9 cellular contexts compared by ENCODE assay signal in genomic region chr11:76604652-76605241, GRCh38.
DNase-seq lines count a peak whose midpoint lies in the region; ATAC-seq and TF ChIP-seq lines count a peak whose summit lies in the region.
"Had no signal": no experiment of that assay in that cellular context is flagged by ENCODE, and none has a peak within 500 bp of the region (broad histone marks: within the 10 kb centered on the region; RNA-seq: fewer than 3 reads in every experiment).

No MANE protein-coding gene starts in this region.

- H3K27ac ChIP-seq in left ventricle myocardium inferior (replicated peaks) = peak overlapping the region; percentile 83
- peak overlapping the region; percentile 71 for H3K27ac ChIP-seq in rectal smooth muscle tissue (ENCODE audit: low read depth, low read length)

- H3K4me1 ChIP-seq in left ventricle myocardium inferior = peaks cover 61% of the 10 kb centered on the region
- peaks cover 17% of the 10 kb centered on the region for H3K4me1 ChIP-seq in rectal smooth muscle tissue (ENCODE audit: control insufficient read depth, insufficient read depth, low read length)

- intact Hi-C loops in left ventricle myocardium inferior (cut with micrococcal nuclease) = no loop called here

- no peak for TF ChIP-seq CTCF in astrocyte of the cerebellum (IDR thresholded peaks at IDR 0.05; ENCODE audit: low read depth, low read length, missing control alignments)
- no peak for TF ChIP-seq CTCF in left ventricle myocardium inferior (IDR thresholded peaks at IDR 0.05; ENCODE audit: borderline replicate concordance)

- no peaks in the 10 kb centered on the region for H3K9me3 ChIP-seq in left ventricle myocardium inferior (replicated peaks)

- no peak for ATAC-seq in HG02571 (IDR thresholded peaks at IDR 0.05; ENCODE audit: unreplicated experiment)

- DNase-seq in GM03348 (ENCODE audit: low spot score) (peak; percentile 85), astrocyte of the cerebellum (ENCODE audit: low read depth) (peak; percentile 68), left ventricle myocardium inferior (peak; percentile 69), NCI-H2227 (lab: John Stamatoyannopoulos, UW; ENCODE audit: unreplicated experiment) (no peak), NCI-H2107 treated with DMSO at 0.1 percent for 48 hours (lab: John Stamatoyannopoulos, UW; ENCODE audit: unreplicated experiment) (no peak), NCI-H1092 treated with DMSO at 0.1 percent for 48 hours (lab: John Stamatoyannopoulos, UW) (no peak)
- DNase-seq: NCI-H1105 treated with DMSO at 0.1 percent for 48 hours had no signal

- no peaks in the 10 kb centered on the region for H3K36me3 ChIP-seq in left ventricle myocardium inferior
- H3K36me3 ChIP-seq in rectal smooth muscle tissue (ENCODE audit: control insufficient read depth, insufficient read depth, low read length) = no peaks in the 10 kb centered on the region

- in situ Hi-C loops in astrocyte of the cerebellum (cut with HindIII; ENCODE audit: low sequenced_read_pairs) = no loop called here

- H3K4me3 ChIP-seq in astrocyte of the cerebellum (ENCODE audit: low read depth, low read length) (no peak overlapping the region), left ventricle myocardium inferior (no peak overlapping the region), rectal smooth muscle tissue (ENCODE audit: low read length) (no peak overlapping the region)

- H3K27me3 ChIP-seq in left ventricle myocardium inferior (ENCODE audit: low read depth) = no peaks in the 10 kb centered on the region
- H3K27me3 ChIP-seq in rectal smooth muscle tissue (ENCODE audit: control insufficient read depth, insufficient read depth, low read length) = no peaks in the 10 kb centered on the region

- H3K9ac ChIP-seq in rectal smooth muscle tissue (ENCODE audit: low read length) = no peak overlapping the region

Comparison
In these comparisons a context has a peak if more than half of its experiments do, and no peak if none do; other contexts are left out.
1. DNase-seq: peak in GM03348 (single experiment), astrocyte of the cerebellum (single experiment) and left ventricle myocardium inferior (single experiment); none in NCI-H2227 (single experiment), NCI-H2107 treated with DMSO at 0.1 percent for 48 hours (single experiment) and NCI-H1092 treated with DMSO at 0.1 percent for 48 hours (single experiment).